Comparison of ENCODE assay signal across 26 cellular contexts in the genomic region with DNA sequence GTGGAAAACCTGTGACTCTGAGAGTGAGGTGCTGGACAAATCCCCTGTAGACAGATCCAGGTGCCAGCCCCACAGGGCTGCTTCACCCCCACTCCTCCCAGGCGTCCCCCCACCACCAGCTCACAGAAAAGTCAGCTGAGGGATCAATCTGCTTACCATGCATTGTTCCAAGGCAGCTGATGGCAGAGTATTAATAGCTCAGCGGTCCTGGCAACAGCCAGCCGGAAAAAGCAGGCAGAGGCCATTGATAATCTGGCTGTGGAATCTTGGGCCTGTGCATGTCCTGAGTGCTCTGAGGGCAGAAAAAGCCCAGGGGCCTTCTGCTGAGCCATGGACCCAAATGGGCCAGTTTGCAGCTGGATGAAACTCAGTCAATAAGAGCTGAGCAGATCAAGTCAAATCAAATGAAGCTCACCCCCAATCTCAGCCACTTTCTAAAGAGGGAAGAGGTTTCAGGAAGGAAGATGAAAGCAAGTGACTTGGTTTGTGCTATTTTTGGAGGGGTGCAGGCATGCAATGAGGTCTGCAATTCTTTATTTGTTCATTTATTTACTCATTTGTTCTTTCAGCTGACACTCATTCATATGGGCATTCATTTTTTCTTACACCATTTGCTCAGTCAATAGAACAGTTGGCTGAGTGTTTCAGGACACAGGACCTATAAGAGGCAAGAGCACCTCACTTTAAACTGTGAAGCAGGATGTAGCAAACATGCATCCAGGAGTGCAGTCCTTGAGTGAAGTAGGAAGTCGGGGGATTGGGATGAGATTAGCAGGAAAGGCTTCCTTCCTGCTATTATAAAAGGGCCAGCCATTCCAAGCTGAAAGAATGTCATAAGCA.
DNase-seq lines count a peak whose midpoint lies in the region; ATAC-seq and TF ChIP-seq lines count a peak whose summit lies in the region.
"Had no signal": no experiment of that assay in that cellular context is flagged by ENCODE, and none has a peak within 500 bp of the region (broad histone marks: within the 10 kb centered on the region; RNA-seq: fewer than 3 reads in every experiment).

No MANE protein-coding gene starts in this region.

- no peaks in the 10 kb centered on the region for H3K27me3 ChIP-seq in esophagus muscularis mucosa
- no peaks in the 10 kb centered on the region for H3K27me3 ChIP-seq in gastroesophageal sphincter
- H3K27me3 ChIP-seq: ovary, Peyer's patch had no signal

- H3K27ac ChIP-seq in esophagus muscularis mucosa (replicated peaks in 1 of 4) (no peak overlapping the region), gastroesophageal sphincter (no peak overlapping the region)
- H3K27ac ChIP-seq: 22Rv1, KMS-11, ovary, Peyer's patch, SJCRH30 had no signal

- 76% methylated on average over 3 of the region's 4 CpGs for WGBS in esophagus muscularis mucosa
- WGBS in gastroesophageal sphincter (ENCODE audit: low coverage in 1 of 2), 2 donors, result 20 to 31% methylated on average over 1 to 2 of the region's 4 CpGs

- no peak for TF ChIP-seq CTCF in esophagus muscularis mucosa (IDR thresholded peaks at IDR 0.05)
- TF ChIP-seq CTCF in gastroesophageal sphincter (IDR thresholded peaks at IDR 0.05), result no peak

- intact Hi-C loops in esophagus muscularis mucosa (cut with DNase I), result no loop called here

- no peak for TF ChIP-seq EP300 in esophagus muscularis mucosa (IDR thresholded peaks at IDR 0.05)
- TF ChIP-seq EP300 in gastroesophageal sphincter (IDR thresholded peaks at IDR 0.05), result no peak

- H3K4me3 ChIP-seq in esophagus muscularis mucosa (no peak overlapping the region), gastroesophageal sphincter (no peak overlapping the region)
- H3K4me3 ChIP-seq: coronary artery, HAP-1, ovary, Peyer's patch, SJCRH30 had no signal

- H3K36me3 ChIP-seq in esophagus muscularis mucosa (no peaks in the 10 kb centered on the region), gastroesophageal sphincter (no peaks in the 10 kb centered on the region)
- H3K36me3 ChIP-seq: HAP-1, ovary, Peyer's patch, SJCRH30 had no signal

- no peak for ATAC-seq in gastroesophageal sphincter
- ATAC-seq: activated T-cell treated with anti-CD3 and anti-CD28 coated beads, Interleukin-2, amount 50 U/mL, for 4 hours had no signal

- DNase-seq in DMS53 (lab: John Stamatoyannopoulos, UW) (peak; percentile 20), DMS53 treated with DMSO at 0.1 percent for 48 hours (lab: John Stamatoyannopoulos, UW; ENCODE audit: unreplicated experiment) (no peak), esophagus muscularis mucosa (ENCODE audit: extremely low spot score) (peak; percentile 89), medulla oblongata (ENCODE audit: extremely low spot score) (peak; percentile 66), pons (ENCODE audit: low spot score) (peak; percentile 73), HuH-7.5 (ENCODE audit: low spot score) (no peak)
- no peak for DNase-seq in stimulated activated CD4-positive, alpha-beta T cell treated with anti-CD3 and anti-CD28 coated beads, Interleukin-4, amount 100 ng/mL, for 24 hours
- DNase-seq: activated CD4-positive, alpha-beta T cell treated with anti-CD3 and anti-CD28 coated beads for 1 hour; activated CD8-positive, alpha-beta memory T cell treated with anti-CD3 and anti-CD28 coated beads for 24 hours; activated naive CD4-positive, alpha-beta T cell treated with anti-CD3 and anti-CD28 coated beads for 36 hours; activated T-cell treated with anti-CD3 and anti-CD28 coated beads, Interleukin-2, amount 50 U/mL, for 4 hours; amniotic stem cell; DMS79; naive thymus-derived CD4-positive, alpha-beta T cell; NCI-H1436; NCI-H510A treated with DMSO at 0.1 percent for 48 hours; ovary; Peyer's patch; SJCRH30; stimulated activated CD4-positive, alpha-beta T cell treated with anti-CD3 and anti-CD28 coated beads, Interleukin-1b, Interleukin-23, amount 100 ng/mL, for 48 hours; T-helper 1 cell had no signal

- peaks cover 3 to 24% (median 4%) of the 10 kb centered on the region in 4 donors for H3K4me1 ChIP-seq in esophagus muscularis mucosa
- peaks cover 0 to 10% (median 0%) of the 10 kb centered on the region in 3 donors for H3K4me1 ChIP-seq in gastroesophageal sphincter
- H3K4me1 ChIP-seq: HAP-1, Peyer's patch, SJCRH30 had no signal

- no peak for TF ChIP-seq POLR2A in esophagus muscularis mucosa (IDR thresholded peaks at IDR 0.05; ENCODE audit: low read depth)
- no peak for TF ChIP-seq POLR2A in gastroesophageal sphincter (IDR thresholded peaks at IDR 0.05)

- peaks cover 0 to under 1% (median under 1%) of the 10 kb centered on the region in 4 donors for H3K9me3 ChIP-seq in esophagus muscularis mucosa
- peaks cover 0 to under 1% (median 0%) of the 10 kb centered on the region in 3 donors for H3K9me3 ChIP-seq in gastroesophageal sphincter
- H3K9me3 ChIP-seq: HAP-1, ovary, Peyer's patch, SJCRH30 had no signal

Comparison
In these comparisons a context has a peak if more than half of its experiments do, and no peak if none do; other contexts are left out.
1. DNase-seq: peak in DMS53 (single experiment), esophagus muscularis mucosa (single experiment), medulla oblongata (single experiment) and pons (single experiment); none in DMS53 treated with DMSO at 0.1 percent for 48 hours (single experiment), stimulated activated CD4-positive, alpha-beta T cell treated with anti-CD3 and anti-CD28 coated beads, Interleukin-4, amount 100 ng/mL, for 24 hours (single experiment) and HuH-7.5 (single experiment).